In the genomic region with DNA sequence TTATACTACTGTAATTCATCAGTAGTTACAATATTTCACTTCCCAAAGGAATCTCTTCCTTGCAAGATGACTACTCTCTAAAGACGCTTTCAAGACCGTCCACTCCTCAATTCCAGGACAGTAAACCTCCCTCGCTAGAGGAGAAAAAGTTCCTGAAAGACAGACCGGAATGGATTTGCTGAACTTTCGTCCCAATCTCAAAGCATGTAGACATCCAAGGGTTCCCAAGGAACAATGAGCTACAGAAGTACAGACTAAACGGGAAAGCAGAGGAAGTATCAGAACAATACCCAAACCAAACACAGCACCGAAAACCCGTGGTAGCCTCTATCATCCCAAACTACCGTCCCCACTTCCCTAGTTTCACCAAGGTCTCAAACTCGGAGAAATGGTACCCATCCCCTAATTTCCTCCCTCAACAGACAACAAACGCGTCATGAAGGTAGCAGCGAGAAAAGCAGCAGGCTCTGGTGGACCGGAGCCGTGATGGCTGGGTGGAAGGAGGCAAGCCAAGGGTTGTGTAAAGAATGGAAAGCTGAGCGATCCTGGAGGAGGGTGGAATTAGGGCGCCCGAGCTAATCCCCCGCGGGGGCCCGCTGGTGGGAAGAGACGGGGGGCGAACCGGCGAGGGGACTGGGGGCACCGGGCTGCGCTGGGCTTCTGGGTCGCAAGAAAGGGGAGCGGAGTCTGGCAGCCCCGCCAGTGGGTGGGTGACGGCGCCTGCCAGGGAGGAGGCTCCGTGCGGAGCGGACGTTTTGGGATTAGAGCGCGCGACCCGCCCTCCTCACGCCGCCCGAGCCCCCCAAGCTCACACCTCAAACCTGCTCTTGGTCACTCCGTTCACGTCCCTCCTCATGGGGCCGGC, we compare ENCODE assay signal across 8 cellular contexts. TPM values are rescaled to one million over a fixed set of nuclear protein-coding genes. Genes with fewer than 3 reads are reported as not detected.
A peak's percentile ranks its signal among the peaks of the same experiment; 100 is the strongest.
DNase-seq lines count a peak whose midpoint lies in the region; ATAC-seq, FAIRE-seq and TF ChIP-seq lines count a peak whose summit lies in the region.

No MANE protein-coding gene starts in this region.

- peaks cover 8% of the 10 kb centered on the region; the same call in 1 of the 2 replicates for H3K79me2 ChIP-seq in PC-3 (ENCODE audit: low read length)
- peaks cover 38% of the 10 kb centered on the region for H3K79me2 ChIP-seq in HepG2 (ENCODE audit: insufficient read depth, low read length)

- H4K20me1 ChIP-seq in BLaER1 treated with 17β-estradiol and CSF1 and Interleukin-3, amounts not matched to agents 10 nM and 100 nM = peaks cover 10 to 61% (median 40%) of the 10 kb centered on the region in 11 experiments; a peak in 16 of 22 replicates
- H4K20me1 ChIP-seq in PC-3 (ENCODE audit: low read length) (peaks cover 8% of the 10 kb centered on the region; the same call in 1 of the 2 replicates), HepG2 (ENCODE audit: insufficient read depth, low read length) (peaks cover 19% of the 10 kb centered on the region; the same call in 1 of the 2 replicates)

- peaks cover 15 to 28% of the 10 kb centered on the region in 2 donors for H3K4me1 Mint-ChIP-seq in stimulated activated naive B cell treated with anti-CD40 and anti-IgM and Interleukin-4, amounts not matched to agents 10 μg/mL and 1 μg/mL and 100 μg/mL, for 72 hours

- no peaks in the 10 kb centered on the region for H3F3A ChIP-seq in PC-3 (ENCODE audit: low read length, unreplicated experiment)

- TF ChIP-seq EP300 in HepG2 (IDR thresholded peaks at IDR 0.05; ENCODE audit: low read depth in 2 of 2, low read length in 2 of 2) (no peak), HepG2 (CRISPR knock-in tag; IDR thresholded peaks at IDR 0.05; ENCODE audit: borderline replicate concordance) (no peak)

- TF ChIP-seq POLR2A in HepG2 (IDR thresholded peaks at IDR 0.05; ENCODE audit: insufficient read depth in 1 of 2, low read depth in 2 of 2, low read length in 2 of 2) = no peak

- H3K27ac Mint-ChIP-seq in stimulated activated naive B cell treated with anti-CD40 and anti-IgM and Interleukin-4, amounts not matched to agents 10 μg/mL and 1 μg/mL and 100 μg/mL, for 72 hours = peak overlapping the region; percentile 98

- 2% methylated on average over 24 of the region's 46 CpGs for WGBS in HepG2 (ENCODE audit: low lambda C conversion rate)

- H3K4me1 ChIP-seq in BLaER1 treated with 17β-estradiol and CSF1 and Interleukin-3, amounts not matched to agents 10 nM and 100 nM = peaks cover 15 to 44% (median 30%) of the 10 kb centered on the region in 10 experiments
- H3K4me1 ChIP-seq in PC-3 (ENCODE audit: insufficient read depth, low read length) (peaks cover 26% of the 10 kb centered on the region), HepG2 (ENCODE audit: insufficient read depth, low read length) (peaks cover 20% of the 10 kb centered on the region)

- TF ChIP-seq CTCF in PC-3 (conservative IDR thresholded peaks at IDR 0.05; ENCODE audit: low read depth, low read length) (no peak), HepG2 (CRISPR knock-in tag; IDR thresholded peaks at IDR 0.05) (no peak)

- CTCF ChIA-PET in PC-3 (lab: Charles Lee) = interaction anchor here (1.1 kb wide), 1 partner anchor 48 kb away, joined by 5 read pairs; no protein-coding TSS in a partner anchor
- CTCF ChIA-PET in HepG2 (lab: Yijun Ruan, JAX; ENCODE audit: low intra/inter-chr PET ratio, low total read pairs) = no interaction called here

- peak overlapping the region; percentile 97 to 98 for H3K4me3 Mint-ChIP-seq in stimulated activated naive B cell treated with anti-CD40 and anti-IgM and Interleukin-4, amounts not matched to agents 10 μg/mL and 1 μg/mL and 100 μg/mL, for 72 hours

- H2AFZ ChIP-seq in PC-3 (ENCODE audit: low read length) = peak overlapping the region; percentile 96
- H2AFZ ChIP-seq in HepG2 (ENCODE audit: low read length) = no peak overlapping the region

- H3K36me3 ChIP-seq in BLaER1 treated with 17β-estradiol and CSF1 and Interleukin-3, amounts not matched to agents 10 nM and 100 nM = peaks cover 2 to 12% (median 8%) of the 10 kb centered on the region in 11 experiments; a peak in 16 of 22 replicates
- H3K36me3 ChIP-seq in PC-3 (ENCODE audit: low read depth, low read length) (0 out of 2 replicates have a peak, but pooled peaks cover 4% of the 10 kb centered on the region), HepG2 (replicated peaks in 1 of 2; ENCODE audit: control insufficient read depth in 1 of 2, insufficient read depth in 2 of 2, low read length in 2 of 2) (peaks cover under 1 to 2% of the 10 kb centered on the region in 2 experiments; a peak in 2 of 5 replicates)

- POLR2A ChIA-PET in PC-3 (lab: Charles Lee; ENCODE audit: unreplicated experiment) (no interaction called here), HepG2 (lab: Yijun Ruan, JAX) (interaction anchor here (0.7 to 3.8 kb wide), 6 partner anchors 9 to 201 kb away, joined by 3 to 23 read pairs (median 6); partner anchors contain the start of genes CDK12, MED1 and RPL19)

- peak overlapping the region; percentile 88 to 100 (median 95) for H3K4me3 ChIP-seq in BLaER1 treated with 17β-estradiol and CSF1 and Interleukin-3, amounts not matched to agents 10 nM and 100 nM
- H3K4me3 ChIP-seq in PC-3 (ENCODE audit: low read length) = peak overlapping the region; percentile 96
- peak overlapping the region; percentile 96 to 99 (median 97) for H3K4me3 ChIP-seq in HepG2 (replicated peaks in 1 of 3; ENCODE audit: insufficient read depth in 1 of 3, low read depth in 2 of 3, low read length in 3 of 3)

- H3K27me3 ChIP-seq in BLaER1 treated with 17β-estradiol and CSF1 and Interleukin-3, amounts not matched to agents 10 nM and 100 nM = no peaks in the 10 kb centered on the region
- no peaks in the 10 kb centered on the region for H3K27me3 ChIP-seq in PC-3 (ENCODE audit: low read length)
- H3K27me3 ChIP-seq in HepG2 (ENCODE audit: control insufficient read depth in 1 of 2, insufficient read depth in 2 of 2, low read length in 2 of 2) = no peaks in the 10 kb centered on the region; a peak in 1 of 5 replicates

- no peak for TF ChIP-seq RAD21 in HepG2 (CRISPR knock-in tag; IDR thresholded peaks at IDR 0.05)

- H3K36me3 Mint-ChIP-seq in stimulated activated naive B cell treated with anti-CD40 and anti-IgM and Interleukin-4, amounts not matched to agents 10 μg/mL and 1 μg/mL and 100 μg/mL, for 72 hours = peaks cover 4 to 7% of the 10 kb centered on the region in 2 donors

- no peak for FAIRE-seq in HepG2 (lab: Jason Lieb, UNC)

- peak overlapping the region; percentile 82 to 97 (median 89) for H3K27ac ChIP-seq in BLaER1 treated with 17β-estradiol and CSF1 and Interleukin-3, amounts not matched to agents 10 nM and 100 nM
- H3K27ac ChIP-seq in PC-3 (ENCODE audit: low read length) (no peak overlapping the region), HepG2 (ENCODE audit: extremely low read length, insufficient read depth, low read length) (peak overlapping the region; percentile 87)

- no TSS peak for BruUV-seq in PC-3 (replicated peaks; lab: Mats Ljungman, UMichigan)
- no TSS peak for BruUV-seq in HepG2 (replicated peaks; lab: Mats Ljungman, UMichigan)

- ATAC-seq in GM21576 (IDR thresholded peaks at IDR 0.05; ENCODE audit: unreplicated experiment) (peak; percentile 19), PC-3 (no peak), HepG2 (peak; percentile 26)
- ATAC-seq in stimulated activated naive B cell treated with anti-CD40 and anti-IgM and Interleukin-4, amounts not matched to agents 10 μg/mL and 1 μg/mL and 100 μg/mL, for 72 hours (replicated peaks) = peak; percentile 9 to 10

- no peaks in the 10 kb centered on the region for H3K27me3 Mint-ChIP-seq in stimulated activated naive B cell treated with anti-CD40 and anti-IgM and Interleukin-4, amounts not matched to agents 10 μg/mL and 1 μg/mL and 100 μg/mL, for 72 hours

- intact Hi-C loops in PC-3 (cut with micrococcal nuclease) = loop anchor here (5.0 kb wide), 2 partner anchors 62 to 118 kb away; partner anchors contain the start of gene CDK12
- intact Hi-C loops in HepG2 (cut with micrococcal nuclease; ENCODE audit: unreplicated experiment) = no loop called here

- H3K9ac ChIP-seq in BLaER1 treated with 17β-estradiol and CSF1 and Interleukin-3, amounts not matched to agents 10 nM and 100 nM = peak overlapping the region; percentile 89 to 98 (median 96)
- H3K9ac ChIP-seq in PC-3 (ENCODE audit: low read length) (peak overlapping the region; percentile 60), HepG2 (ENCODE audit: insufficient read depth, low read depth, low read length) (peak overlapping the region; percentile 93)

- H3K9me3 ChIP-seq in BLaER1 treated with 17β-estradiol and CSF1 and Interleukin-3, amounts not matched to agents 10 nM and 100 nM (replicated peaks in 1 of 11) = no peaks in the 10 kb centered on the region
- no peaks in the 10 kb centered on the region for H3K9me3 ChIP-seq in PC-3 (ENCODE audit: low read length)
- no peaks in the 10 kb centered on the region for H3K9me3 ChIP-seq in HepG2 (ENCODE audit: low read length)

- DNase-seq in PC-3 (no peak), cerebellar cortex (ENCODE audit: low spot score) (peak; percentile 19), HepG2 (ENCODE audit: low spot score) (no peak), NCI-H1930 (lab: John Stamatoyannopoulos, UW) (no peak), DMS79 treated with DMSO at 0.1 percent for 48 hours (lab: John Stamatoyannopoulos, UW) (no peak)
- DNase-seq in stimulated activated naive B cell treated with anti-CD40 and anti-IgM and Interleukin-4, amounts not matched to agents 10 μg/mL and 1 μg/mL and 100 μg/mL, for 72 hours = no peak

- H3K9me2 ChIP-seq in PC-3 (replicated peaks; ENCODE audit: low read length) = no peaks in the 10 kb centered on the region

- no peaks in the 10 kb centered on the region for H3K9me3 Mint-ChIP-seq in stimulated activated naive B cell treated with anti-CD40 and anti-IgM and Interleukin-4, amounts not matched to agents 10 μg/mL and 1 μg/mL and 100 μg/mL, for 72 hours

- H3K4me2 ChIP-seq in BLaER1 treated with 17β-estradiol and CSF1 and Interleukin-3, amounts not matched to agents 10 nM and 100 nM = peak overlapping the region; percentile 85 to 99 (median 95)
- H3K4me2 ChIP-seq in PC-3 (ENCODE audit: low read length) = peak overlapping the region; percentile 94
- H3K4me2 ChIP-seq in HepG2 (ENCODE audit: low read depth, low read length) = peak overlapping the region; percentile 95

- in situ Hi-C loops in HepG2 (cut with HindIII; ENCODE audit: extremely low pct_ligation_motif_present, low pct_unique_long_range_greater_than_20kb) = no loop called here

RNA-seq across cellular contexts. Expression of gene FBXL20, which starts 0.6 kb away (rescaled TPM):
- total RNA-seq in PC-3 (2014; rRNA removed) (2.2 and 5.0 TPM in 2 replicates), HepG2 (2016; rRNA removed; fragmentation: Illumina TruSeq; extraction: Trizol) (10.2 and 10.6 TPM in 2 replicates)
- 4.1 and 5.1 TPM in 2 replicates for total RNA-seq in HepG2 (2016; cell fraction: cytosol; rRNA removed; fragmentation: Illumina TruSeq; extraction: Trizol; ENCODE audit: low read depth)
- 9.3 and 10.2 TPM in 2 replicates for total RNA-seq in HepG2 (2016; cell fraction: insoluble cytoplasmic fraction; rRNA removed; fragmentation: Illumina TruSeq; extraction: Trizol)
- total RNA-seq in HepG2 (2016; cell fraction: membrane; rRNA removed; fragmentation: Illumina TruSeq; extraction: Trizol) = 10.7 and 11.6 TPM in 2 replicates
- 10.7 and 11.2 TPM in 2 replicates for total RNA-seq in HepG2 (2016; cell fraction: nucleus; rRNA removed; fragmentation: Illumina TruSeq; extraction: Trizol)
- 8.6 and 10.3 TPM in 2 replicates for polyA plus RNA-seq in HepG2 (2011; rRNA removed)
- polyA plus RNA-seq in HepG2 (2011; cell fraction: cytosol; rRNA removed) = 4.0 and 5.6 TPM in 2 replicates
- polyA plus RNA-seq in HepG2 (2011; cell fraction: nucleus; rRNA removed) = 8.7 and 9.9 TPM in 2 replicates
- 6.3 and 7.0 TPM in 2 replicates for polyA plus RNA-seq in HepG2 (2012)
- polyA plus RNA-seq in HepG2 (2016; cell fraction: cytosol; fragmentation: Illumina TruSeq; extraction: Trizol; ENCODE audit: low read depth) = 3.3 and 4.2 TPM in 2 replicates
- polyA plus RNA-seq in HepG2 (2016; cell fraction: insoluble cytoplasmic fraction; fragmentation: Illumina TruSeq; extraction: Trizol; ENCODE audit: low read depth) = 7.4 and 8.3 TPM in 2 replicates
- 8.4 and 10.3 TPM in 2 replicates for polyA plus RNA-seq in HepG2 (2016; cell fraction: membrane; fragmentation: Illumina TruSeq; extraction: Trizol; ENCODE audit: low read depth)
- polyA plus RNA-seq in HepG2 (2016; cell fraction: nucleus; fragmentation: Illumina TruSeq; extraction: Trizol; ENCODE audit: insufficient read depth, low read depth) = 12.9 and 13.2 TPM in 2 replicates
- polyA minus RNA-seq in HepG2 (2011; rRNA and poly(A)+ RNA removed; ENCODE audit: low replicate concordance) = 12.6 and 13.8 TPM in 2 replicates
- 7.7 and 10.4 TPM in 2 replicates for polyA minus RNA-seq in HepG2 (2011; cell fraction: cytosol; rRNA and poly(A)+ RNA removed)
- 11.8 and 12.8 TPM in 2 replicates for polyA minus RNA-seq in HepG2 (2011; cell fraction: nucleus; rRNA and poly(A)+ RNA removed)

RNA-seq across cellular contexts. Expression of gene MED1, which starts 50.3 kb away (rescaled TPM):
- total RNA-seq in PC-3 (2014; rRNA removed) (19.1 and 27.0 TPM in 2 replicates), HepG2 (2016; rRNA removed; fragmentation: Illumina TruSeq; extraction: Trizol) (37.5 and 60.9 TPM in 2 replicates)
- 12.9 and 14.9 TPM in 2 replicates for total RNA-seq in HepG2 (2016; cell fraction: cytosol; rRNA removed; fragmentation: Illumina TruSeq; extraction: Trizol; ENCODE audit: low read depth)
- total RNA-seq in HepG2 (2016; cell fraction: insoluble cytoplasmic fraction; rRNA removed; fragmentation: Illumina TruSeq; extraction: Trizol) = 38.2 and 62.3 TPM in 2 replicates
- 29.6 and 32.0 TPM in 2 replicates for total RNA-seq in HepG2 (2016; cell fraction: membrane; rRNA removed; fragmentation: Illumina TruSeq; extraction: Trizol)
- total RNA-seq in HepG2 (2016; cell fraction: nucleus; rRNA removed; fragmentation: Illumina TruSeq; extraction: Trizol) = 39.7 and 45.3 TPM in 2 replicates
- polyA plus RNA-seq in HepG2 (2011; rRNA removed) = 35.1 and 40.1 TPM in 2 replicates
- 20.5 and 26.9 TPM in 2 replicates for polyA plus RNA-seq in HepG2 (2011; cell fraction: cytosol; rRNA removed)
- 42.0 and 45.4 TPM in 2 replicates for polyA plus RNA-seq in HepG2 (2011; cell fraction: nucleus; rRNA removed)
- polyA plus RNA-seq in HepG2 (2012) = 33.6 and 38.3 TPM in 2 replicates
- polyA plus RNA-seq in HepG2 (2016; cell fraction: cytosol; fragmentation: Illumina TruSeq; extraction: Trizol; ENCODE audit: low read depth) = 4.1 and 4.6 TPM in 2 replicates
- 46.1 and 47.3 TPM in 2 replicates for polyA plus RNA-seq in HepG2 (2016; cell fraction: insoluble cytoplasmic fraction; fragmentation: Illumina TruSeq; extraction: Trizol; ENCODE audit: low read depth)
- polyA plus RNA-seq in HepG2 (2016; cell fraction: membrane; fragmentation: Illumina TruSeq; extraction: Trizol; ENCODE audit: low read depth) = 10.3 and 10.9 TPM in 2 replicates
- polyA plus RNA-seq in HepG2 (2016; cell fraction: nucleus; fragmentation: Illumina TruSeq; extraction: Trizol; ENCODE audit: insufficient read depth, low read depth) = 61.0 and 66.9 TPM in 2 replicates
- 50.2 and 64.9 TPM in 2 replicates for polyA minus RNA-seq in HepG2 (2011; rRNA and poly(A)+ RNA removed; ENCODE audit: low replicate concordance)
- 32.4 and 34.3 TPM in 2 replicates for polyA minus RNA-seq in HepG2 (2011; cell fraction: cytosol; rRNA and poly(A)+ RNA removed)
- 76.9 and 82.6 TPM in 2 replicates for polyA minus RNA-seq in HepG2 (2011; cell fraction: nucleus; rRNA and poly(A)+ RNA removed)
